Comparison of ENCODE assay signal across 1 cellular context in the genomic region with DNA sequence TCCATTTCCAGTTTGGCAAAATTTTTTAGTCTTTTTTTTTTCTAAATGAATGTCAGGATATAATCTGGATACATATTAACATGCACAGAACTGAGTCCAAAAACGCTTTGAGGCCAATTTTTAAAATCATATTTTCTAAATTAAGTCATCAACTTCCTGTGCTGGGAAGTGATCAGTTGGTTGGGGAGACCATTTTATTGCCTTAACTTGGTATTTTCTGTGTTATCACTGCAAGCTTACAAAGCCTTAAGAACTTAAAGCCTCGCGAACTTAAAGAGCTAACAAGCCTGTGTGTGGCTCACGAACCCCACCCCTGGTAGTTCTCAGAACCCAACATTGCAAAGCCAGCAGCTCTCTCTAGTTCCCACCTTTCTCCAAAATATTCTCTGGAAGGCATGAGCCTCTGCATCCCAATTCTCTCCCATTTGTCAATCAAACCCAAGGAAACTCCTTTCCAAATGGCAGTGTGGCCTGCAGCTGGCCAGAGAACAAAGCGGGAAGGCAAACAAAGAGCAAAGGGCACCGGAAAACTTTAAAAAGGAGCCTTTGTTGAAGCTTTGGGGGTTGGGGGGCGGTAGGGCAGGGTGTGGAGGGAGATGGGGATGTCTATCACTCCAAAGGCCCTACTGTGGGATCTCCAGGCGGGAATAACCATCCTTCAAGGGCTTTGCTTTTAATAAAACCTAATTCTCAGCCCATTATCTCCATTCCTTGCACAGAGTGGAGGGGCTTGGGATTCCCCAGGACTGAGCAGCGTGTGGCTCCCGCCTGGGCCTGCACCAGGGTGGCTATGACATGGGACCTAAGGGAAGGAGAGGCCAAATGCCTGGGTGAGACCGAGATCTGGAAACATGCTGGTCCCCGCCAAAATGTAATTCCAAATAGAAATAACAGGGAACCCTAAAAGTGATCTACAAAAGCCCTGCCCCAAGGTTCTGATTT.
TF ChIP-seq lines count a peak whose summit lies in the region.

No MANE protein-coding gene starts in this region.

TF ChIP-seq in HepG2, 621 proteins besides CTCF, POLR2A, EP300 and RAD21 (continued from another document and continues in another):
- TF ChIP-seq HNF4G (IDR thresholded peaks at IDR 0.05; ENCODE audit: borderline replicate concordance, low read depth, low read length) (peak; percentile 47; the same call in 1 of the 2 replicates), HNF4G (CRISPR knock-in tag; IDR thresholded peaks at IDR 0.05; ENCODE audit: borderline replicate concordance, low read depth) (no peak), CBX2 (IDR thresholded peaks at IDR 0.05; ENCODE audit: low read depth, low read length) (no peak), CBX2 (CRISPR knock-in tag; IDR thresholded peaks at IDR 0.05; ENCODE audit: low read depth) (no peak), TCF7 (IDR thresholded peaks at IDR 0.05; ENCODE audit: low read depth) (peak; percentile 73), ZNF530 (CRISPR knock-in tag; IDR thresholded peaks at IDR 0.05; ENCODE audit: low read depth) (no peak), ZNF552 (CRISPR knock-in tag; IDR thresholded peaks at IDR 0.05; ENCODE audit: borderline replicate concordance) (no peak), AGO2 (optimal IDR thresholded peaks at IDR 0.05; ENCODE audit: low read depth, low read length) (no peak), ZNF256 (CRISPR knock-in tag; conservative IDR thresholded peaks at IDR 0.05) (no peak), GFI1 (CRISPR knock-in tag; IDR thresholded peaks at IDR 0.05; ENCODE audit: borderline replicate concordance) (no peak), TARDBP (CRISPR knock-in tag; IDR thresholded peaks at IDR 0.05) (no peak), ZNF326 (CRISPR knock-in tag; IDR thresholded peaks at IDR 0.05; ENCODE audit: borderline replicate concordance) (no peak), CREB1 (IDR thresholded peaks at IDR 0.05) (no peak), CREB1 (CRISPR knock-in tag; IDR thresholded peaks at IDR 0.05) (no peak), NR2F1 (CRISPR knock-in tag; IDR thresholded peaks at IDR 0.05) (no peak), ZNF772 (CRISPR knock-in tag; IDR thresholded peaks at IDR 0.05) (no peak), ZNF782 (CRISPR knock-in tag; IDR thresholded peaks at IDR 0.05; ENCODE audit: borderline replicate concordance) (no peak), MED1 (CRISPR knock-in tag; IDR thresholded peaks at IDR 0.05) (no peak), HNF4A (CRISPR knock-in tag; IDR thresholded peaks at IDR 0.05) (peak; percentile 60), HNRNPUL1 (IDR thresholded peaks at IDR 0.05; ENCODE audit: low read depth, low read length) (no peak), ZNF121 (CRISPR knock-in tag; IDR thresholded peaks at IDR 0.05) (no peak), MIER3 (CRISPR knock-in tag; IDR thresholded peaks at IDR 0.05; ENCODE audit: borderline replicate concordance) (no peak), NRL (CRISPR knock-in tag; IDR thresholded peaks at IDR 0.05; ENCODE audit: borderline replicate concordance) (no peak), SNAI1 (CRISPR knock-in tag; IDR thresholded peaks at IDR 0.05; ENCODE audit: borderline replicate concordance) (no peak), FOXM1 (CRISPR knock-in tag; IDR thresholded peaks at IDR 0.05) (no peak), NFYB (CRISPR knock-in tag; IDR thresholded peaks at IDR 0.05) (no peak), ZFY (CRISPR knock-in tag; IDR thresholded peaks at IDR 0.05) (peak; percentile 17; the same call in 1 of the 2 replicates), SATB2 (CRISPR knock-in tag; IDR thresholded peaks at IDR 0.05) (no peak), STAT5B (CRISPR knock-in tag; IDR thresholded peaks at IDR 0.05) (no peak), THAP11 (CRISPR knock-in tag; IDR thresholded peaks at IDR 0.05) (no peak), GABPB1 (CRISPR knock-in tag; IDR thresholded peaks at IDR 0.05) (no peak), ZNF780A (CRISPR knock-in tag; IDR thresholded peaks at IDR 0.05) (no peak), ZNF720 (CRISPR knock-in tag; IDR thresholded peaks at IDR 0.05) (no peak), TCF12 (IDR thresholded peaks at IDR 0.05) (no peak), TCF12 (CRISPR knock-in tag; IDR thresholded peaks at IDR 0.05) (no peak), HMG20B (CRISPR knock-in tag; conservative IDR thresholded peaks at IDR 0.05) (no peak), SMAD3 (CRISPR knock-in tag; IDR thresholded peaks at IDR 0.05) (no peak), ZIK1 (CRISPR knock-in tag; IDR thresholded peaks at IDR 0.05; ENCODE audit: borderline replicate concordance, low read depth) (no peak), KLF15 (CRISPR knock-in tag; IDR thresholded peaks at IDR 0.05; ENCODE audit: borderline replicate concordance) (no peak), ETV5 (CRISPR knock-in tag; IDR thresholded peaks at IDR 0.05; ENCODE audit: borderline replicate concordance) (peak; percentile 34; the same call in 1 of the 2 replicates), CHD4 (IDR thresholded peaks at IDR 0.05; ENCODE audit: borderline replicate concordance, low read length) (no peak), ZNF564 (CRISPR knock-in tag; IDR thresholded peaks at IDR 0.05) (no peak)
- TF ChIP-seq, protein P1, sequence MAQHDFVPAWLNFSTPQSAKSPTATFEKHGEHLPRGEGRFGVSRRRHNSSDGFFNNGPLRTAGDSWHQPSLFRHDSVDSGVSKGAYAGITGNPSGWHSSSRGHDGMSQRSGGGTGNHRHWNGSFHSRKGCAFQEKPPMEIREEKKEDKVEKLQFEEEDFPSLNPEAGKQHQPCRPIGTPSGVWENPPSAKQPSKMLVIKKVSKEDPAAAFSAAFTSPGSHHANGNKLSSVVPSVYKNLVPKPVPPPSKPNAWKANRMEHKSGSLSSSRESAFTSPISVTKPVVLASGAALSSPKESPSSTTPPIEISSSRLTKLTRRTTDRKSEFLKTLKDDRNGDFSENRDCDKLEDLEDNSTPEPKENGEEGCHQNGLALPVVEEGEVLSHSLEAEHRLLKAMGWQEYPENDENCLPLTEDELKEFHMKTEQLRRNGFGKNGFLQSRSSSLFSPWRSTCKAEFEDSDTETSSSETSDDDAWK (CRISPR knock-in tag; IDR thresholded peaks at IDR 0.05), result no peak
- TF ChIP-seq, protein P2, sequence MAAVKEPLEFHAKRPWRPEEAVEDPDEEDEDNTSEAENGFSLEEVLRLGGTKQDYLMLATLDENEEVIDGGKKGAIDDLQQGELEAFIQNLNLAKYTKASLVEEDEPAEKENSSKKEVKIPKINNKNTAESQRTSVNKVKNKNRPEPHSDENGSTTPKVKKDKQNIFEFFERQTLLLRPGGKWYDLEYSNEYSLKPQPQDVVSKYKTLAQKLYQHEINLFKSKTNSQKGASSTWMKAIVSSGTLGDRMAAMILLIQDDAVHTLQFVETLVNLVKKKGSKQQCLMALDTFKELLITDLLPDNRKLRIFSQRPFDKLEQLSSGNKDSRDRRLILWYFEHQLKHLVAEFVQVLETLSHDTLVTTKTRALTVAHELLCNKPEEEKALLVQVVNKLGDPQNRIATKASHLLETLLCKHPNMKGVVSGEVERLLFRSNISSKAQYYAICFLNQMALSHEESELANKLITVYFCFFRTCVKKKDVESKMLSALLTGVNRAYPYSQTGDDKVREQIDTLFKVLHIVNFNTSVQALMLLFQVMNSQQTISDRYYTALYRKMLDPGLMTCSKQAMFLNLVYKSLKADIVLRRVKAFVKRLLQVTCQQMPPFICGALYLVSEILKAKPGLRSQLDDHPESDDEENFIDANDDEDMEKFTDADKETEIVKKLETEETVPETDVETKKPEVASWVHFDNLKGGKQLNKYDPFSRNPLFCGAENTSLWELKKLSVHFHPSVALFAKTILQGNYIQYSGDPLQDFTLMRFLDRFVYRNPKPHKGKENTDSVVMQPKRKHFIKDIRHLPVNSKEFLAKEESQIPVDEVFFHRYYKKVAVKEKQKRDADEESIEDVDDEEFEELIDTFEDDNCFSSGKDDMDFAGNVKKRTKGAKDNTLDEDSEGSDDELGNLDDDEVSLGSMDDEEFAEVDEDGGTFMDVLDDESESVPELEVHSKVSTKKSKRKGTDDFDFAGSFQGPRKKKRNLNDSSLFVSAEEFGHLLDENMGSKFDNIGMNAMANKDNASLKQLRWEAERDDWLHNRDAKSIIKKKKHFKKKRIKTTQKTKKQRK (IDR thresholded peaks at IDR 0.05; ENCODE audit: low read length), result no peak
- TF ChIP-seq, protein P3, sequence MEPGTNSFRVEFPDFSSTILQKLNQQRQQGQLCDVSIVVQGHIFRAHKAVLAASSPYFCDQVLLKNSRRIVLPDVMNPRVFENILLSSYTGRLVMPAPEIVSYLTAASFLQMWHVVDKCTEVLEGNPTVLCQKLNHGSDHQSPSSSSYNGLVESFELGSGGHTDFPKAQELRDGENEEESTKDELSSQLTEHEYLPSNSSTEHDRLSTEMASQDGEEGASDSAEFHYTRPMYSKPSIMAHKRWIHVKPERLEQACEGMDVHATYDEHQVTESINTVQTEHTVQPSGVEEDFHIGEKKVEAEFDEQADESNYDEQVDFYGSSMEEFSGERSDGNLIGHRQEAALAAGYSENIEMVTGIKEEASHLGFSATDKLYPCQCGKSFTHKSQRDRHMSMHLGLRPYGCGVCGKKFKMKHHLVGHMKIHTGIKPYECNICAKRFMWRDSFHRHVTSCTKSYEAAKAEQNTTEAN (CRISPR knock-in tag; conservative IDR thresholded peaks at IDR 0.05), result no peak
- TF ChIP-seq, protein P4, sequence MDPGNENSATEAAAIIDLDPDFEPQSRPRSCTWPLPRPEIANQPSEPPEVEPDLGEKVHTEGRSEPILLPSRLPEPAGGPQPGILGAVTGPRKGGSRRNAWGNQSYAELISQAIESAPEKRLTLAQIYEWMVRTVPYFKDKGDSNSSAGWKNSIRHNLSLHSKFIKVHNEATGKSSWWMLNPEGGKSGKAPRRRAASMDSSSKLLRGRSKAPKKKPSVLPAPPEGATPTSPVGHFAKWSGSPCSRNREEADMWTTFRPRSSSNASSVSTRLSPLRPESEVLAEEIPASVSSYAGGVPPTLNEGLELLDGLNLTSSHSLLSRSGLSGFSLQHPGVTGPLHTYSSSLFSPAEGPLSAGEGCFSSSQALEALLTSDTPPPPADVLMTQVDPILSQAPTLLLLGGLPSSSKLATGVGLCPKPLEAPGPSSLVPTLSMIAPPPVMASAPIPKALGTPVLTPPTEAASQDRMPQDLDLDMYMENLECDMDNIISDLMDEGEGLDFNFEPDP (CRISPR knock-in tag; conservative IDR thresholded peaks at IDR 0.05), result no peak
- TF ChIP-seq, protein P5, sequence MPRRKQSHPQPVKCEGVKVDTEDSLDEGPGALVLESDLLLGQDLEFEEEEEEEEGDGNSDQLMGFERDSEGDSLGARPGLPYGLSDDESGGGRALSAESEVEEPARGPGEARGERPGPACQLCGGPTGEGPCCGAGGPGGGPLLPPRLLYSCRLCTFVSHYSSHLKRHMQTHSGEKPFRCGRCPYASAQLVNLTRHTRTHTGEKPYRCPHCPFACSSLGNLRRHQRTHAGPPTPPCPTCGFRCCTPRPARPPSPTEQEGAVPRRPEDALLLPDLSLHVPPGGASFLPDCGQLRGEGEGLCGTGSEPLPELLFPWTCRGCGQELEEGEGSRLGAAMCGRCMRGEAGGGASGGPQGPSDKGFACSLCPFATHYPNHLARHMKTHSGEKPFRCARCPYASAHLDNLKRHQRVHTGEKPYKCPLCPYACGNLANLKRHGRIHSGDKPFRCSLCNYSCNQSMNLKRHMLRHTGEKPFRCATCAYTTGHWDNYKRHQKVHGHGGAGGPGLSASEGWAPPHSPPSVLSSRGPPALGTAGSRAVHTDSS (CRISPR knock-in tag; conservative IDR thresholded peaks at IDR 0.05), result no peak
- TF ChIP-seq, protein P6, sequence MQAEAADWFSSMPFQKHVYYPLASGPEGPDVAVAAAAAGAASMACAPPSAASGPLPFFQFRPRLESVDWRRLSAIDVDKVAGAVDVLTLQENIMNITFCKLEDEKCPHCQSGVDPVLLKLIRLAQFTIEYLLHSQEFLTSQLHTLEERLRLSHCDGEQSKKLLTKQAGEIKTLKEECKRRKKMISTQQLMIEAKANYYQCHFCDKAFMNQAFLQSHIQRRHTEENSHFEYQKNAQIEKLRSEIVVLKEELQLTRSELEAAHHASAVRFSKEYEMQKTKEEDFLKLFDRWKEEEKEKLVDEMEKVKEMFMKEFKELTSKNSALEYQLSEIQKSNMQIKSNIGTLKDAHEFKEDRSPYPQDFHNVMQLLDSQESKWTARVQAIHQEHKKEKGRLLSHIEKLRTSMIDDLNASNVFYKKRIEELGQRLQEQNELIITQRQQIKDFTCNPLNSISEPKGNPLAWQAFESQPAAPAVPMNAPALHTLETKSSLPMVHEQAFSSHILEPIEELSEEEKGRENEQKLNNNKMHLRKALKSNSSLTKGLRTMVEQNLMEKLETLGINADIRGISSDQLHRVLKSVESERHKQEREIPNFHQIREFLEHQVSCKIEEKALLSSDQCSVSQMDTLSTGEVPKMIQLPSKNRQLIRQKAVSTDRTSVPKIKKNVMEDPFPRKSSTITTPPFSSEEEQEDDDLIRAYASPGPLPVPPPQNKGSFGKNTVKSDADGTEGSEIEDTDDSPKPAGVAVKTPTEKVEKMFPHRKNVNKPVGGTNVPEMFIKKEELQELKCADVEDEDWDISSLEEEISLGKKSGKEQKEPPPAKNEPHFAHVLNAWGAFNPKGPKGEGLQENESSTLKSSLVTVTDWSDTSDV (CRISPR knock-in tag; IDR thresholded peaks at IDR 0.05), result no peak
- TF ChIP-seq, protein P7, sequence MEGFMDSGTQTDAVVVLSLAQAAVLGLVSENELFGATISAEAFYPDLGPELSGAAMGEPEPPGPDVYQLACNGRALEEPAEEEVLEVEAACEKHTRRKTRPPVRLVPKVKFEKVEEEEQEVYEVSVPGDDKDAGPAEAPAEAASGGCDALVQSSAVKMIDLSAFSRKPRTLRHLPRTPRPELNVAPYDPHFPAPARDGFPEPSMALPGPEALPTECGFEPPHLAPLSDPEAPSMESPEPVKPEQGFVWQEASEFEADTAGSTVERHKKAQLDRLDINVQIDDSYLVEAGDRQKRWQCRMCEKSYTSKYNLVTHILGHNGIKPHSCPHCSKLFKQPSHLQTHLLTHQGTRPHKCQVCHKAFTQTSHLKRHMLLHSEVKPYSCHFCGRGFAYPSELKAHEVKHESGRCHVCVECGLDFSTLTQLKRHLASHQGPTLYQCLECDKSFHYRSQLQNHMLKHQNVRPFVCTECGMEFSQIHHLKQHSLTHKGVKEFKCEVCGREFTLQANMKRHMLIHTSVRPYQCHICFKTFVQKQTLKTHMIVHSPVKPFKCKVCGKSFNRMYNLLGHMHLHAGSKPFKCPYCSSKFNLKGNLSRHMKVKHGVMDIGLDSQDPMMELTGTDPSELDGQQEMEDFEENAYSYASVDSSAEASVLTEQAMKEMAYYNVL (CRISPR knock-in tag; IDR thresholded peaks at IDR 0.05; ENCODE audit: borderline replicate concordance), result no peak
- TF ChIP-seq, protein P8, sequence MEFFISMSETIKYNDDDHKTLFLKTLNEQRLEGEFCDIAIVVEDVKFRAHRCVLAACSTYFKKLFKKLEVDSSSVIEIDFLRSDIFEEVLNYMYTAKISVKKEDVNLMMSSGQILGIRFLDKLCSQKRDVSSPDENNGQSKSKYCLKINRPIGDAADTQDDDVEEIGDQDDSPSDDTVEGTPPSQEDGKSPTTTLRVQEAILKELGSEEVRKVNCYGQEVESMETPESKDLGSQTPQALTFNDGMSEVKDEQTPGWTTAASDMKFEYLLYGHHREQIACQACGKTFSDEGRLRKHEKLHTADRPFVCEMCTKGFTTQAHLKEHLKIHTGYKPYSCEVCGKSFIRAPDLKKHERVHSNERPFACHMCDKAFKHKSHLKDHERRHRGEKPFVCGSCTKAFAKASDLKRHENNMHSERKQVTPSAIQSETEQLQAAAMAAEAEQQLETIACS (CRISPR knock-in tag; IDR thresholded peaks at IDR 0.05), result no peak
- TF ChIP-seq, protein P9, sequence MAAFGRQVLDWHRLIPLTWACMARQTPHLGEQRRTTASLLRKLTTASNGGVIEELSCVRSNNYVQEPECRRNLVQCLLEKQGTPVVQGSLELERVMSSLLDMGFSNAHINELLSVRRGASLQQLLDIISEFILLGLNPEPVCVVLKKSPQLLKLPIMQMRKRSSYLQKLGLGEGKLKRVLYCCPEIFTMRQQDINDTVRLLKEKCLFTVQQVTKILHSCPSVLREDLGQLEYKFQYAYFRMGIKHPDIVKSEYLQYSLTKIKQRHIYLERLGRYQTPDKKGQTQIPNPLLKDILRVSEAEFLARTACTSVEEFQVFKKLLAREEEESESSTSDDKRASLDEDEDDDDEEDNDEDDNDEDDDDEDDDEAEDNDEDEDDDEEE (CRISPR knock-in tag; IDR thresholded peaks at IDR 0.05), result no peak
